In the genomic region with DNA sequence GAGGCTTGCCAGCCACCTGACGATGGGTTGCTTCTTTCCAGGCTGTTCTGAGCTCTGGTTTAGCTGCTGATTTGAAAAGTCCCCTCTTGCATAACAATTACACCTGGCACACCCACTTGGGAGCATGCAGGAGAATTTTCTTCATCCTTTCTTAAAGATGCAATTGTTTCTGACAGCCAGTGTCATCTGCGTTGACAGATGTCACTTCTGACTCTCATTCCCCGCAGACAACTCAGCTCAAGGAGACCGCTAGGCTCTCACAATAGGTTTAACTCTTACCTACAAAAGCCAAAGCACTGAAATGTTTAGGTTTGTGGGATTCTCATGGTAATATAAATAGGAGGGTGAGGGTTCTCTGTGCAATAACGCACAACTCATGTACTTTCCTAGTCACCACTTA, we compare ENCODE assay signal across 16 cellular contexts.
DNase-seq lines count a peak whose midpoint lies in the region; ATAC-seq lines count a peak whose summit lies in the region.
"Had no signal": no experiment of that assay in that cellular context is flagged by ENCODE, and none has a peak within 500 bp of the region (broad histone marks: within the 10 kb centered on the region; RNA-seq: fewer than 3 reads in every experiment).

No MANE protein-coding gene starts in this region.

- no peak for ATAC-seq in HG02885 (IDR thresholded peaks at IDR 0.05; ENCODE audit: poor library complexity, unreplicated experiment)
- ATAC-seq: GM12878, HCT116 had no signal

- peak; percentile 6 for DNase-seq in NCI-H2171 treated with DMSO at 0.1 percent for 48 hours (lab: John Stamatoyannopoulos, UW)
- no peak for DNase-seq in NCI-H2171 (lab: John Stamatoyannopoulos, UW)
- peak; percentile 9 for DNase-seq in NCI-H524 treated with DMSO at 0.1 percent for 48 hours (lab: John Stamatoyannopoulos, UW)
- peak in 22 of 42 donors; percentile 2 to 45 (median 14) for DNase-seq in head of caudate nucleus
- peak; percentile 45 for DNase-seq in putamen (ENCODE audit: low spot score)
- no peak for DNase-seq in COR-L47 (lab: John Stamatoyannopoulos, UW)
- DNase-seq in substantia nigra (lab: John Stamatoyannopoulos, UW) = no peak
- DNase-seq: 8988T; Calu3; CD4-positive, alpha-beta memory T cell; DMS79 treated with DMSO at 0.1 percent for 48 hours; HFFc6 had no signal

- intact Hi-C loops in head of caudate nucleus (cut with DNase I) = no loop called here

- no peak overlapping the region for H3K27ac ChIP-seq in substantia nigra (ENCODE audit: low read depth, low read length, poor library complexity, severe bottlenecking)
- H3K27ac ChIP-seq: BLaER1 had no signal

Comparison
In these comparisons a context has a peak if more than half of its experiments do, and no peak if none do; other contexts are left out.
1. DNase-seq: peak in NCI-H2171 treated with DMSO at 0.1 percent for 48 hours (single experiment), NCI-H524 treated with DMSO at 0.1 percent for 48 hours (single experiment), head of caudate nucleus (22 of 42) and putamen (single experiment); none in NCI-H2171 (single experiment), COR-L47 (single experiment) and substantia nigra (0 of 49).